In genomic region chr14:86015916-86016315, GRCh38 we compare ENCODE assay signal across 21 cellular contexts.
"Had no signal": no experiment of that assay in that cellular context is flagged by ENCODE, and none has a peak within 500 bp of the region (broad histone marks: within the 10 kb centered on the region; RNA-seq: fewer than 3 reads in every experiment).

No MANE protein-coding gene starts in this region.

- H3K27me3 ChIP-seq: cardiac muscle cell, esophagus muscularis mucosa, gastroesophageal sphincter, heart right ventricle, sigmoid colon, stomach, upper lobe of right lung had no signal

- H3K4me1 Mint-ChIP-seq: activated CD4-positive, alpha-beta T cell treated with anti-CD3 and anti-CD28 coated beads, Interleukin-2, amount 10 ng/mL, durations not matched to agents 24 days and 14 days had no signal

- H3K4me1 ChIP-seq: esophagus muscularis mucosa, gastroesophageal sphincter, heart right ventricle, sigmoid colon, stomach, upper lobe of right lung had no signal

- H3K4me3 ChIP-seq: cardiac muscle cell, esophagus muscularis mucosa, gastroesophageal sphincter, heart right ventricle, lung, sigmoid colon, stomach, thoracic aorta, upper lobe of right lung had no signal

- H3K4me3 Mint-ChIP-seq: activated CD4-positive, alpha-beta T cell treated with anti-CD3 and anti-CD28 coated beads, Interleukin-2, amount 10 ng/mL, durations not matched to agents 24 days and 14 days; activated CD8-positive, alpha-beta T cell treated with anti-CD3 and anti-CD28 coated beads, Interleukin-2, amount 10 ng/mL, durations not matched to agents 7 days and 5 days; neural crest cell; T-helper 2 cell treated with Interferon-gamma antibody and Interleukin-4, amounts not matched to agents 5 μg/mL and 100 μg/mL, for 36 hours had no signal

- H3K9me3 ChIP-seq: esophagus muscularis mucosa, gastroesophageal sphincter, sigmoid colon, stomach, thoracic aorta, upper lobe of right lung had no signal

- H3K27ac ChIP-seq: cardiac muscle cell, esophagus muscularis mucosa, gastroesophageal sphincter, heart right ventricle, sigmoid colon, stomach, thoracic aorta, upper lobe of right lung had no signal

- FAIRE-seq: islet of Langerhans had no signal

- ATAC-seq: activated CD8-positive, alpha-beta T cell treated with anti-CD3 and anti-CD28 coated beads, Interleukin-2, amount 10 ng/mL, durations not matched to agents 7 days and 5 days; activated naive CD4-positive, alpha-beta T cell treated with anti-CD3 and anti-CD28 coated beads, Interleukin-2, amount 50 U/mL, for 72 hours; gastroesophageal sphincter; heart right ventricle; left colon; upper lobe of right lung had no signal

- H3K36me3 ChIP-seq: cardiac muscle cell, esophagus muscularis mucosa, gastroesophageal sphincter, heart right ventricle, sigmoid colon, stomach, thoracic aorta, upper lobe of right lung had no signal

- H3K27me3 Mint-ChIP-seq: activated CD4-positive, alpha-beta T cell treated with anti-CD3 and anti-CD28 coated beads, Interleukin-2, amount 10 ng/mL, durations not matched to agents 24 days and 14 days had no signal

- DNase-seq: activated CD4-positive, alpha-beta T cell treated with anti-CD3 and anti-CD28 coated beads, Interleukin-2, amount 10 ng/mL, durations not matched to agents 24 days and 14 days; activated CD4-positive, CD25-positive, alpha-beta regulatory T cell; activated CD8-positive, alpha-beta memory T cell treated with anti-CD3 and anti-CD28 coated beads, Interleukin-2, amount 50 U/mL, for 4 hours; activated CD8-positive, alpha-beta T cell treated with anti-CD3 and anti-CD28 coated beads, Interleukin-2, amount 10 ng/mL, durations not matched to agents 7 days and 5 days; activated gamma-delta T cell; activated T-cell treated with anti-CD3 and anti-CD28 coated beads, Interleukin-2, amount 50 U/mL, for 48 hours; heart right ventricle; left colon; sigmoid colon; stimulated activated CD4-positive, alpha-beta T cell treated with anti-CD3 and anti-CD28 coated beads, Interleukin-1b, Interleukin-23, amount 100 ng/mL, for 48 hours; stomach; upper lobe of right lung had no signal

- H3K27ac Mint-ChIP-seq: activated CD4-positive, alpha-beta T cell treated with anti-CD3 and anti-CD28 coated beads, Interleukin-2, amount 10 ng/mL, durations not matched to agents 24 days and 14 days; activated CD8-positive, alpha-beta T cell treated with anti-CD3 and anti-CD28 coated beads, Interleukin-2, amount 10 ng/mL, durations not matched to agents 7 days and 5 days; activated naive CD4-positive, alpha-beta T cell treated with anti-CD3 and anti-CD28 coated beads, Interleukin-2, amount 50 U/mL, for 72 hours; T-helper 2 cell treated with Interferon-gamma antibody and Interleukin-4, amounts not matched to agents 5 μg/mL and 100 μg/mL, for 36 hours had no signal
